In the genomic region with DNA sequence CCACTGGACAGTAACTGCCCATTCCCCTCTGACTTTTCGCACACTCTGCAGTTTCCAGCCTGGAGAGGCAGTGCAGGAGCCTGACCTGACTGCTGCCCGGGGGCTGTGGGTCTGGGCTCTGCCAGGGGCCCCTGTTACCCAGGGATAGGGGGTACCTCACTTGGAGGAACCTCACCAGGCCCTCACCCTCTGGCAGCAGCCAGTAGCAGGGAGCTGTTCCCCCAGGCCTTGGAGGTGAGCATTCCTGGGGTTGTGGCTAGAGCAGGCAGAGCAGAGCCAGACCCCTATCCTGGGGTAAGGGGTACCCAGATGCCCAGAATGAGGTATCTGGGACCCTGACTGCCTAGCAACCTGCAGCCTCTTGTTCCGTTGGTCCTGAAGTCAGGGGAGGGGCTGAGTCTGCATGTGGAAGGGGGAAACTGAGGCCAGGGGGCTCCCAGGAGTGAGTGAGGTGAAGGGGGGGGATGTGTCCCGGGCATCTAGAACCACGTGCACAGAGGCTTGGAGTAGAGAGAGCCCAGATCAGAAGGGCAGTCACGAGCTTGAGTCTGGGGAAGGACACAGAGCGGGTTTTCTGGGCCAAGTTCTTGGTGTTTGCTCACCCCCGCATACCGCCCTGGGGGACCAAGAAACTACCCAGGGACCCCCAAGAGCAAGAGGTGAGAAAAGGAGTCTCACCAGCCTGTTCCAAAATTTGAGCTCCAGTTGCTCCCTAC, we compare ENCODE assay signal across 16 cellular contexts. TPM values are rescaled to one million over a fixed set of nuclear protein-coding genes. Genes with fewer than 3 reads are reported as not detected.
"Had no signal": no experiment of that assay in that cellular context is flagged by ENCODE, and none has a peak within 500 bp of the region (broad histone marks: within the 10 kb centered on the region; RNA-seq: fewer than 3 reads in every experiment).

No MANE protein-coding gene starts in this region.

- H3K9me3 Mint-ChIP-seq: activated T-cell treated with anti-CD3 and anti-CD28 coated beads, Interleukin-2, amount 50 U/mL, for 4 hours; memory B cell; nephron had no signal

- H3K36me3 Mint-ChIP-seq: memory B cell had no signal

- H3K4me1 Mint-ChIP-seq: memory B cell had no signal

- H3K27ac ChIP-seq: hepatocyte, psoas muscle, spleen had no signal

- H3K4me3 Mint-ChIP-seq: activated T-cell treated with anti-CD3 and anti-CD28 coated beads, Interleukin-2, amount 50 U/mL, for 4 hours; memory B cell; nephron had no signal

- H3K4me1 ChIP-seq: psoas muscle, spleen had no signal

- H3K27ac Mint-ChIP-seq: memory B cell had no signal

- DNase-seq: activated CD4-positive, alpha-beta T cell treated with anti-CD3 and anti-CD28 coated beads, Interleukin-2, amount 50 U/mL, for 4 hours; activated effector memory CD4-positive, alpha-beta T cell treated with Interleukin-2 at 50 U/mL for 16 hours; activated naive CD4-positive, alpha-beta T cell treated with anti-CD3 and anti-CD28 coated beads, Interleukin-2, amount 50 U/mL, for 16 hours; activated T-cell treated with anti-CD3 and anti-CD28 coated beads, Interleukin-2, amount 50 U/mL, for 4 hours; kidney; left ventricle myocardium superior; psoas muscle; spleen had no signal

- H2AFZ ChIP-seq: hepatocyte had no signal

- H3K4me3 ChIP-seq: hepatocyte, psoas muscle, spleen had no signal

- H3K4me2 ChIP-seq: hepatocyte had no signal

- H3K36me3 ChIP-seq: spleen had no signal

- H3K9me3 ChIP-seq: psoas muscle, spleen had no signal

- H3K27me3 ChIP-seq: hepatocyte had no signal

RNA-seq across cellular contexts. Expression of a gene that starts 43.9 kb away (rescaled TPM):
- total RNA-seq: activated T-cell treated with anti-CD3 and anti-CD28 coated beads, Interleukin-2, amount 50 U/mL, for 4 hours; astrocyte; hepatocyte; kidney; left ventricle myocardium superior; omental fat pad; psoas muscle; sciatic nerve had no signal
- polyA plus RNA-seq: adipose tissue, esophagus, hepatocyte, spleen had no signal
